In genomic region chr12:49565119-49565955, GRCh38 we compare ENCODE assay signal across 17 cellular contexts. TPM values are rescaled to one million over a fixed set of nuclear protein-coding genes. Genes with fewer than 3 reads are reported as not detected.
A peak's percentile ranks its signal among the peaks of the same experiment; 100 is the strongest.
DNase-seq lines count a peak whose midpoint lies in the region; ATAC-seq and TF ChIP-seq lines count a peak whose summit lies in the region.
"Had no signal": no experiment of that assay in that cellular context is flagged by ENCODE, and none has a peak within 500 bp of the region (broad histone marks: within the 10 kb centered on the region; RNA-seq: fewer than 3 reads in every experiment).

No MANE protein-coding gene starts in this region.

- H3K4me1 Mint-ChIP-seq in CD8-positive, alpha-beta T cell (ENCODE audit: low read depth), result peaks cover 54% of the 10 kb centered on the region

- peaks cover 50% of the 10 kb centered on the region for H3K4me1 ChIP-seq in CD8-positive, alpha-beta T cell (ENCODE audit: insufficient read depth, low read length)

- H3K9me3 Mint-ChIP-seq in CD8-positive, alpha-beta T cell, result no peaks in the 10 kb centered on the region

- intact Hi-C loops in CD8-positive, alpha-beta T cell (cut with DNase I, micrococcal nuclease), result loop anchor here in 1 of 2 experiments (5.0 kb wide), 1 partner anchor 177 kb away; the partner anchor contains the start of gene TMBIM6
- intact Hi-C loops in Right ventricle myocardium superior (cut with DNase I), result no loop called here

- H3K27ac ChIP-seq in CD8-positive, alpha-beta T cell (ENCODE audit: low read depth, low read length), result no peak overlapping the region
- no peak overlapping the region for H3K27ac ChIP-seq in WERI-Rb-1
- H3K27ac ChIP-seq: C4-2B, esophagus muscularis mucosa had no signal

- H3K27me3 Mint-ChIP-seq in CD8-positive, alpha-beta T cell (ENCODE audit: low read depth), result no peaks in the 10 kb centered on the region

- no peaks in the 10 kb centered on the region for H3K27me3 ChIP-seq in CD8-positive, alpha-beta T cell (ENCODE audit: insufficient read depth, low read length)
- H3K27me3 ChIP-seq in WERI-Rb-1 (ENCODE audit: insufficient read depth, low read depth, severe bottlenecking), result no peaks in the 10 kb centered on the region
- H3K27me3 ChIP-seq: esophagus muscularis mucosa, MG63 had no signal

- peaks cover 18% of the 10 kb centered on the region for H3K36me3 ChIP-seq in CD8-positive, alpha-beta T cell (ENCODE audit: insufficient read depth, low read length)
- peaks cover 57% of the 10 kb centered on the region for H3K36me3 ChIP-seq in WERI-Rb-1

- ATAC-seq in CD8-positive, alpha-beta T cell, result no peak
- ATAC-seq in Right ventricle myocardium superior (ENCODE audit: poor library complexity) (peak; percentile 74), HG03565 (IDR thresholded peaks at IDR 0.05; ENCODE audit: unreplicated experiment) (no peak), GM21360 (IDR thresholded peaks at IDR 0.05; ENCODE audit: unreplicated experiment) (no peak)
- ATAC-seq: activated CD4-positive, CD25-positive, alpha-beta regulatory T cell treated with anti-CD3 and anti-CD28 coated beads, Interleukin-2, amount 50 U/mL, for 24 hours; SK-N-SH treated with all-trans-retinoic acid at 6 μM for 48 hours had no signal

- H3K4me3 Mint-ChIP-seq in CD8-positive, alpha-beta T cell, result peak overlapping the region; percentile 59

- no peak overlapping the region for H3K27ac Mint-ChIP-seq in CD8-positive, alpha-beta T cell

- DNase-seq in CD8-positive, alpha-beta T cell, result no peak
- peak; percentile 1 for DNase-seq in WERI-Rb-1
- no peak for DNase-seq in Right ventricle myocardium superior
- peak in 31 of 56 donors; percentile 14 to 71 (median 36) for DNase-seq in nucleus accumbens (lab: John Stamatoyannopoulos, UW)
- DNase-seq in HK-2 (ENCODE audit: unreplicated experiment), result no peak
- DNase-seq in Kasumi-1 (lab: John Stamatoyannopoulos, UW), result no peak
- DNase-seq: activated gamma-delta T cell; MG63; stimulated activated CD4-positive, alpha-beta T cell treated with anti-CD3 and anti-CD28 coated beads, Interleukin-2, amount 100 ng/mL, for 48 hours had no signal

- CTCF ChIA-PET in CD8-positive, alpha-beta T cell (lab: Charles Lee), result interaction anchor here (0.7 to 6.3 kb wide), 4 partner anchors 12 to 76 kb away, joined by 3 to 41 read pairs (median 8); no protein-coding TSS in a partner anchor

- no peak overlapping the region for H3K4me3 ChIP-seq in CD8-positive, alpha-beta T cell (ENCODE audit: low read depth, low read length)
- no peak overlapping the region for H3K4me3 ChIP-seq in WERI-Rb-1 (ENCODE audit: low read depth, low read length)
- H3K4me3 ChIP-seq: esophagus muscularis mucosa, MG63 had no signal

- no peaks in the 10 kb centered on the region for H3K9me3 ChIP-seq in CD8-positive, alpha-beta T cell (ENCODE audit: low read length)
- H3K9me3 ChIP-seq in WERI-Rb-1 (ENCODE audit: severe bottlenecking), result no peaks in the 10 kb centered on the region
- H3K9me3 ChIP-seq: esophagus muscularis mucosa, MG63 had no signal

- POLR2A ChIA-PET in CD8-positive, alpha-beta T cell (lab: Charles Lee), result no interaction called here

- peaks cover 66% of the 10 kb centered on the region for H3K36me3 Mint-ChIP-seq in CD8-positive, alpha-beta T cell

- TF ChIP-seq CTCF in CD8-positive, alpha-beta T cell (IDR thresholded peaks at IDR 0.05), result no peak
- TF ChIP-seq CTCF in WERI-Rb-1 (IDR thresholded peaks at IDR 0.05; ENCODE audit: low read depth, low read length), result no peak

RNA-seq across cellular contexts. Expression of gene MCRS1, which starts 2.6 kb away (rescaled TPM):
- 10 to 100 TPM; 63.7 to 70.9 TPM for total RNA-seq in CD8-positive, alpha-beta T cell
- total RNA-seq in Right ventricle myocardium superior, result 83.0 TPM

RNA-seq across cellular contexts. Expression of gene KCNH3, which starts 26.5 kb away (rescaled TPM):
- 1 to 10 TPM; 3.1 to 3.5 TPM for total RNA-seq in CD8-positive, alpha-beta T cell
- 0.16 TPM for total RNA-seq in Right ventricle myocardium superior
- total RNA-seq: lung microvascular endothelial cell had no signal

RNA-seq across cellular contexts. Expression of gene FAM186B, which starts 40.1 kb away (rescaled TPM):
- total RNA-seq in CD8-positive, alpha-beta T cell, result 1 to 10 TPM in 1 of 2 experiments, under 1 TPM in 1; 0.50 to 1.0 TPM
- total RNA-seq in Right ventricle myocardium superior, result 0.46 TPM
- total RNA-seq: G401 had no signal

RNA-seq across cellular contexts. Expression of gene PRPF40B, which starts 58.0 kb away (rescaled TPM):
- 1 to 10 TPM; 3.4 to 4.2 TPM for total RNA-seq in CD8-positive, alpha-beta T cell
- 19.1 TPM for total RNA-seq in Right ventricle myocardium superior

Comparison
In these comparisons a context has a peak if more than half of its experiments do, and no peak if none do; other contexts are left out.
1. DNase-seq: peak in WERI-Rb-1 (single experiment) and nucleus accumbens (31 of 56); none in CD8-positive, alpha-beta T cell (0 of 7), Right ventricle myocardium superior (single experiment), HK-2 (single experiment) and Kasumi-1 (0 of 2).